In genomic region chr2:120252207-120253020, GRCh38 we compare ENCODE assay signal across 8 cellular contexts. TPM values are rescaled to one million over a fixed set of nuclear protein-coding genes. Genes with fewer than 3 reads are reported as not detected.
DNase-seq lines count a peak whose midpoint lies in the region; ATAC-seq, FAIRE-seq and TF ChIP-seq lines count a peak whose summit lies in the region.

Gene RALB, plus strand, starts transcription at chr2:120252852. Its CDS starts 25,813 bp downstream, at chr2:120278665.

- no peaks in the 10 kb centered on the region; the same call in none of the 2 replicates for H4K20me1 ChIP-seq in OCI-LY7 (ENCODE audit: insufficient read depth, low read length)
- H4K20me1 ChIP-seq in endothelial cell of umbilical vein (replicated peaks; ENCODE audit: control insufficient read depth, extremely low read depth, insufficient read depth, low read length) = no peaks in the 10 kb centered on the region

- POLR2A ChIA-PET in OCI-LY7 (lab: Charles Lee) (interaction anchor here (0.6 to 1.6 kb wide), 6 partner anchors 19 to 490 kb away, joined by 3 to 7 read pairs (median 4); no protein-coding TSS in a partner anchor), endothelial cell of umbilical vein (lab: Charles Lee) (interaction anchor here (0.5 to 1.7 kb wide), 3 partner anchors 12 to 54 kb away, joined by 4 to 29 read pairs (median 8); partner anchors contain the start of gene TMEM185B)

- BruUV-seq in OCI-LY7 (replicated peaks; lab: Mats Ljungman, UMichigan) = no TSS peak
- no TSS peak for BruUV-seq in endothelial cell of umbilical vein (replicated peaks; lab: Mats Ljungman, UMichigan)

- H3K36me3 ChIP-seq in OCI-LY7 (ENCODE audit: insufficient read depth, low read length) (no peaks in the 10 kb centered on the region), endothelial cell of umbilical vein (ENCODE audit: control insufficient read depth in 2 of 2, extremely low read depth in 1 of 2, insufficient read depth in 2 of 2, low read length in 2 of 2) (no peaks in the 10 kb centered on the region)

- CTCF ChIA-PET in OCI-LY7 (lab: Charles Lee; ENCODE audit: unreplicated experiment) = interaction anchor here (0.6 kb wide), 1 partner anchor 240 kb away, joined by 3 read pairs; the partner anchor contains the start of gene EPB41L5
- CTCF ChIA-PET in endothelial cell of umbilical vein (lab: Charles Lee) = interaction anchor here (0.8 to 4.0 kb wide), 12 partner anchors 13 to 499 kb away, joined by 3 to 42 read pairs (median 4); partner anchors contain the start of gene TMEM185B

- no peaks in the 10 kb centered on the region for H3K27me3 ChIP-seq in endothelial cell of umbilical vein (ENCODE audit: control insufficient read depth in 2 of 2, insufficient read depth in 2 of 2, low read length in 2 of 2)

- intact Hi-C loops in OCI-LY7 (cut with micrococcal nuclease; ENCODE audit: unreplicated experiment) (loop anchor here (1.0 kb wide), 1 partner anchor 20 kb away; no protein-coding TSS in a partner anchor), endothelial cell of umbilical vein (cut with micrococcal nuclease) (loop anchor here (1.0 to 10.0 kb wide), 5 partner anchors 13 to 302 kb away; partner anchors contain the start of gene TMEM185B)

- H3K79me2 ChIP-seq in OCI-LY7 (ENCODE audit: insufficient read depth, low read depth, low read length) (no peaks in the 10 kb centered on the region), endothelial cell of umbilical vein (ENCODE audit: control insufficient read depth, insufficient read depth, low read length) (peaks cover 42% of the 10 kb centered on the region)

- H3K9me3 ChIP-seq in OCI-LY7 (ENCODE audit: low read length) (no peaks in the 10 kb centered on the region), endothelial cell of umbilical vein (replicated peaks; ENCODE audit: control insufficient read depth, insufficient read depth, low read length) (no peaks in the 10 kb centered on the region)

- TF ChIP-seq CTCF in D721Med (IDR thresholded peaks at IDR 0.05; ENCODE audit: insufficient read depth, missing control alignments) (no peak), OCI-LY7 (conservative IDR thresholded peaks at IDR 0.05; ENCODE audit: low read length) (no peak), endothelial cell of umbilical vein (IDR thresholded peaks at IDR 0.05; ENCODE audit: extremely low read depth in 1 of 2, insufficient read depth in 1 of 2, low read depth in 1 of 2, low read length in 2 of 2) (no peak)

- no peak within 1 kb of the TSS for H3K27ac ChIP-seq in OCI-LY7 (ENCODE audit: low read depth, low read length, poor library complexity, severe bottlenecking)
- H3K27ac ChIP-seq in endothelial cell of umbilical vein (ENCODE audit: insufficient read depth, low read depth, low read length) = peak within 1 kb of the TSS; percentile 58

- peak; percentile 93 for ATAC-seq in GM21526 (IDR thresholded peaks at IDR 0.05; ENCODE audit: low FRiP score, unreplicated experiment)

- H2AFZ ChIP-seq in OCI-LY7 (ENCODE audit: low read length) (peak within 1 kb of the TSS; percentile 74), endothelial cell of umbilical vein (ENCODE audit: low read depth, low read length) (peak within 1 kb of the TSS; percentile 72)

- H3K4me3 ChIP-seq in OCI-LY7 (ENCODE audit: low read depth, low read length, poor library complexity, severe bottlenecking) (peak within 1 kb of the TSS; percentile 73), endothelial cell of umbilical vein (replicated peaks in 1 of 3; ENCODE audit: insufficient read depth in 1 of 3, low read depth in 1 of 3, low read length in 3 of 3) (peak within 1 kb of the TSS; percentile 47 to 83 (median 67))

- no peaks in the 10 kb centered on the region for H3K9me1 ChIP-seq in endothelial cell of umbilical vein (replicated peaks; ENCODE audit: control insufficient read depth, extremely low read depth, insufficient read depth, low read length)

- peak within 1 kb of the TSS; percentile 95 for H3K4me2 ChIP-seq in OCI-LY7 (ENCODE audit: low read length)
- H3K4me2 ChIP-seq in endothelial cell of umbilical vein (ENCODE audit: insufficient read depth, low read length) = peak within 1 kb of the TSS; percentile 67

- H3K4me1 ChIP-seq in OCI-LY7 (ENCODE audit: insufficient read depth, low read length, poor library complexity, severe bottlenecking) (peaks cover 14% of the 10 kb centered on the region), endothelial cell of umbilical vein (ENCODE audit: control insufficient read depth, extremely low read depth, insufficient read depth, low read length) (peaks cover 49% of the 10 kb centered on the region)

- DNase-seq in D721Med (ENCODE audit: insufficient read length, low spot score) (peak; percentile 97), HuH-7.5 (ENCODE audit: low spot score) (peak; percentile 98), OCI-LY7 (ENCODE audit: low spot score) (peak; percentile 98), activated T-cell treated with anti-CD3 and anti-CD28 coated beads for 1 hour (ENCODE audit: low read depth) (peak; percentile 97), endothelial cell of umbilical vein (ENCODE audit: low read depth, low spot score) (peak; percentile 100), middle frontal gyrus (ENCODE audit: extremely low spot score, low spot score) (peak; percentile 99)
- peak; percentile 99 for DNase-seq in stimulated activated CD8-positive, alpha-beta memory T cell treated with anti-CD3 and anti-CD28 coated beads, Interleukin-2, amount 100 ng/mL, for 48 hours (ENCODE audit: low read depth in 2 of 2)

- dilution Hi-C loops in endothelial cell of umbilical vein (cut with MboI; ENCODE audit: extremely low pct_ligation_motif_present, low sequenced_read_pairs) = no loop called here

- peak within 1 kb of the TSS; percentile 67 for H3K9ac ChIP-seq in endothelial cell of umbilical vein (replicated peaks; ENCODE audit: extremely low read depth, insufficient read depth, low read length)

- TF ChIP-seq POLR2A in endothelial cell of umbilical vein (IDR thresholded peaks at IDR 0.05; ENCODE audit: low read depth, low read length) = peak; percentile 70

- FAIRE-seq in D721Med (lab: Jason Lieb, UNC) (no peak), endothelial cell of umbilical vein (lab: Jason Lieb, UNC) (peak; percentile 90)

- no peaks in the 10 kb centered on the region for H3K9me2 ChIP-seq in OCI-LY7 (ENCODE audit: insufficient read depth, low read length)

TF ChIP-seq in endothelial cell of umbilical vein, 7 proteins besides CTCF, POLR2A, EP300 and RAD21:
- TF ChIP-seq JUN (IDR thresholded peaks at IDR 0.05; ENCODE audit: borderline replicate concordance, insufficient read depth, insufficient read length, low read depth) (no peak), EZH2 (IDR thresholded peaks at IDR 0.05; ENCODE audit: borderline replicate concordance, low read depth, low read length, severe bottlenecking) (no peak), POLR2AphosphoS5 (IDR thresholded peaks at IDR 0.05; ENCODE audit: insufficient read depth, low read depth, low read length) (peak; percentile 89)

RNA-seq across cellular contexts. Expression of gene RALB, which starts in this region (rescaled TPM):
- total RNA-seq in OCI-LY7 (2014; rRNA removed; shearing (Covaris generic)) = 13.7 and 16.2 TPM in 2 replicates
- total RNA-seq in OCI-LY7 (2022) = 22.8 and 23.6 TPM in 2 replicates
- 106 and 115 TPM in 2 replicates for total RNA-seq in endothelial cell of umbilical vein
- 78.5 and 105 TPM in 2 replicates for polyA plus RNA-seq in endothelial cell of umbilical vein
- 112 and 126 TPM in 2 replicates for polyA plus RNA-seq in endothelial cell of umbilical vein (2011; cell fraction: cytosol; rRNA removed)
- polyA plus RNA-seq in endothelial cell of umbilical vein (2011; cell fraction: nucleus; rRNA removed) = 45.0 and 63.8 TPM in 2 replicates
- 134 and 137 TPM in 2 replicates for polyA plus RNA-seq in endothelial cell of umbilical vein (2012)
- polyA minus RNA-seq in endothelial cell of umbilical vein = 61.2 and 62.9 TPM in 2 replicates
- 13.2 TPM for polyA minus RNA-seq in endothelial cell of umbilical vein (2011; cell fraction: cytosol; rRNA and poly(A)+ RNA removed)
- polyA minus RNA-seq in endothelial cell of umbilical vein (2011; cell fraction: nucleus; rRNA and poly(A)+ RNA removed) = 23.8 and 31.1 TPM in 2 replicates
